7 cellular contexts compared by ENCODE assay signal in genomic region chr2:54570925-54571694, GRCh38.
DNase-seq lines count a peak whose midpoint lies in the region; ATAC-seq and TF ChIP-seq lines count a peak whose summit lies in the region.

No MANE protein-coding gene starts in this region.

- H3K27me3 ChIP-seq in Loucy (ENCODE audit: insufficient read depth, low read length, poor library complexity, severe bottlenecking) (no peaks in the 10 kb centered on the region), uterus (no peaks in the 10 kb centered on the region)
- no peaks in the 10 kb centered on the region for H3K27me3 ChIP-seq in naive thymus-derived CD4-positive, alpha-beta T cell (ENCODE audit: control insufficient read depth in 2 of 2, insufficient read depth in 2 of 2, low read length in 2 of 2)

- H3K4me3 Mint-ChIP-seq in naive thymus-derived CD4-positive, alpha-beta T cell, result peak overlapping the region; percentile 72 to 94 (median 88)

- H3K4me2 ChIP-seq in Loucy (ENCODE audit: low read depth, low read length, poor library complexity, severe bottlenecking), result peak overlapping the region; percentile 92

- H3K36me3 ChIP-seq in Loucy (ENCODE audit: insufficient read depth, low read length) (peaks cover 9% of the 10 kb centered on the region; the same call in 1 of the 2 replicates), uterus (no peaks in the 10 kb centered on the region)
- H3K36me3 ChIP-seq in naive thymus-derived CD4-positive, alpha-beta T cell (ENCODE audit: control insufficient read depth in 2 of 3, insufficient read depth in 3 of 3, low read length in 3 of 3), result no peaks in the 10 kb centered on the region

- H3K27ac ChIP-seq in VCaP, result peak overlapping the region; percentile 86; the same call in 1 of the 2 replicates
- H3K27ac ChIP-seq in naive thymus-derived CD4-positive, alpha-beta T cell (ENCODE audit: low read depth, low read length), result peak overlapping the region; percentile 95
- peak overlapping the region; percentile 76 to 85 for H3K27ac ChIP-seq in uterus

- TF ChIP-seq POLR2A in uterus (IDR thresholded peaks at IDR 0.05), result no peak

- peaks cover 0 to 14% (median 11%) of the 10 kb centered on the region in 5 donors for H3K36me3 Mint-ChIP-seq in naive thymus-derived CD4-positive, alpha-beta T cell

- peak overlapping the region; percentile 71 for H3K9ac ChIP-seq in Loucy (ENCODE audit: low read depth, low read length, poor library complexity, severe bottlenecking)

- H3K79me2 ChIP-seq in Loucy (ENCODE audit: insufficient read depth, low read length), result peaks cover 99% of the 10 kb centered on the region

- in situ Hi-C loops in GM13977 (cut with MboI; ENCODE audit: low pct_unique_long_range_greater_than_20kb, low sequenced_read_pairs, unreplicated experiment), result no loop called here

- H3F3A ChIP-seq in Loucy (ENCODE audit: low read depth), result peaks cover 41% of the 10 kb centered on the region

- peaks cover 68 to 100% (median 93%) of the 10 kb centered on the region in 7 donors for H3K4me1 Mint-ChIP-seq in naive thymus-derived CD4-positive, alpha-beta T cell

- CTCF ChIA-PET in naive thymus-derived CD4-positive, alpha-beta T cell (lab: Charles Lee), result interaction anchor here (1.1 to 2.0 kb wide), 4 partner anchors 11 to 28 kb away, joined by 4 to 6 read pairs (median 5); no protein-coding TSS in a partner anchor

- no peaks in the 10 kb centered on the region for H3K9me3 ChIP-seq in Loucy (ENCODE audit: insufficient read depth, low read depth, low read length)
- H3K9me3 ChIP-seq in naive thymus-derived CD4-positive, alpha-beta T cell (ENCODE audit: control insufficient read depth in 2 of 3, low read length in 3 of 3), result no peaks in the 10 kb centered on the region
- no peaks in the 10 kb centered on the region for H3K9me3 ChIP-seq in uterus

- H3K27ac Mint-ChIP-seq in naive thymus-derived CD4-positive, alpha-beta T cell, result peak overlapping the region; percentile 90 to 99 (median 97)

- no peaks in the 10 kb centered on the region for H3K27me3 Mint-ChIP-seq in naive thymus-derived CD4-positive, alpha-beta T cell

- no peaks in the 10 kb centered on the region for H3K9me2 ChIP-seq in Loucy (replicated peaks; ENCODE audit: low read depth, low read length)

- intact Hi-C loops in naive thymus-derived CD4-positive, alpha-beta T cell (cut with micrococcal nuclease), result loop anchor here (1.0 to 10.0 kb wide), 8 partner anchors 9 to 1046 kb away; partner anchors contain the start of genes PPP4R3B (in 2 of the 2), ASB3 (in 1 of the 2), CLHC1 (in 1 of the 2) and ERLEC1 (in 1 of the 2)
- intact Hi-C loops in uterus (cut with DNase I; ENCODE audit: low total_unique reads), result no loop called here

- H3K4me1 ChIP-seq in Loucy (ENCODE audit: insufficient read depth, low read length, poor library complexity, severe bottlenecking) (peaks cover 89% of the 10 kb centered on the region), uterus (peaks cover 6 to 20% of the 10 kb centered on the region in 2 donors)
- H3K4me1 ChIP-seq in naive thymus-derived CD4-positive, alpha-beta T cell (ENCODE audit: control insufficient read depth in 2 of 2, insufficient read depth in 2 of 2, low read length in 2 of 2), result peaks cover 76 to 91% of the 10 kb centered on the region in 2 donors

- H3K4me3 ChIP-seq in Loucy (ENCODE audit: low read length, poor library complexity, severe bottlenecking) (peak overlapping the region; percentile 70), uterus (no peak overlapping the region)
- H3K4me3 ChIP-seq in naive thymus-derived CD4-positive, alpha-beta T cell (ENCODE audit: low read length), result peak overlapping the region; percentile 58

- TF ChIP-seq CTCF in GM13977 (IDR thresholded peaks at IDR 0.05; ENCODE audit: extremely low read depth, insufficient read depth, missing control alignments), result no peak
- TF ChIP-seq CTCF in Loucy (conservative IDR thresholded peaks at IDR 0.05; ENCODE audit: low read length), result no peak
- TF ChIP-seq CTCF in VCaP (conservative IDR thresholded peaks at IDR 0.05), result no peak
- no peak for TF ChIP-seq CTCF in uterus (IDR thresholded peaks at IDR 0.05)

- DNase-seq in GM13977 (ENCODE audit: low spot score) (peak; percentile 56), H4 (ENCODE audit: low spot score) (peak; percentile 84), uterus (peak; percentile 64 to 66)
- peak; percentile 55 for DNase-seq in effector CD4-positive, alpha-beta T cell
- peak in 8 of 9 donors; percentile 61 to 84 (median 68) for DNase-seq in naive thymus-derived CD4-positive, alpha-beta T cell

- ATAC-seq in naive thymus-derived CD4-positive, alpha-beta T cell, result peak; percentile 24

- no peak overlapping the region for H2AFZ ChIP-seq in Loucy (ENCODE audit: low read length)

- peaks cover 66% of the 10 kb centered on the region for H4K20me1 ChIP-seq in Loucy (ENCODE audit: insufficient read depth, low read length, poor library complexity, severe bottlenecking)

- no peaks in the 10 kb centered on the region for H3K9me3 Mint-ChIP-seq in naive thymus-derived CD4-positive, alpha-beta T cell

- POLR2A ChIA-PET in naive thymus-derived CD4-positive, alpha-beta T cell (lab: Charles Lee), result interaction anchor here (1.1 to 12.1 kb wide), 12 partner anchors 9 to 35 kb away, joined by 3 to 276 read pairs (median 8); no protein-coding TSS in a partner anchor

Comparison
In these comparisons a context has a peak if more than half of its experiments do, and no peak if none do; other contexts are left out.
1. H3K4me3 ChIP-seq: peak in Loucy (single experiment) and naive thymus-derived CD4-positive, alpha-beta T cell (single experiment); none in uterus (0 of 2).
2. Peak in every context shown above with its lines, with median percentiles within 50 percentile points of each other: DNase-seq and H3K27ac ChIP-seq.